ENCODE assay signal across 8 cellular contexts in genomic region chr13:27379694-27380596, GRCh38. TPM values are rescaled to one million over a fixed set of nuclear protein-coding genes. Genes with fewer than 3 reads are reported as not detected.
A peak's percentile ranks its signal among the peaks of the same experiment; 100 is the strongest.
DNase-seq lines count a peak whose midpoint lies in the region; ATAC-seq, FAIRE-seq and TF ChIP-seq lines count a peak whose summit lies in the region.

No MANE protein-coding gene starts in this region.

- H3K9me3 Mint-ChIP-seq in activated CD8-positive, alpha-beta memory T cell treated with anti-CD3 and anti-CD28 coated beads, Interleukin-2, amount 10 ng/mL, durations not matched to agents 7 days and 5 days (ENCODE audit: low read depth) = no peaks in the 10 kb centered on the region

- peak; percentile 21 to 60 (median 37) for TF ChIP-seq CTCF in upper lobe of left lung (IDR thresholded peaks at IDR 0.05)

- CTCF ChIA-PET in activated CD8-positive, alpha-beta memory T cell treated with anti-CD3 and anti-CD28 coated beads, Interleukin-2, amount 10 ng/mL, durations not matched to agents 7 days and 5 days (lab: Charles Lee) = interaction anchor here (0.9 to 2.7 kb wide), 9 partner anchors 10 to 447 kb away, joined by 3 to 15 read pairs (median 4); no protein-coding TSS in a partner anchor

- H2BK120ac ChIP-seq in neuronal stem cell (ENCODE audit: low read depth, low read length) = no peak overlapping the region

- no peak overlapping the region for H3K23ac ChIP-seq in neuronal stem cell (ENCODE audit: low read depth, low read length, poor library complexity)

- no peak overlapping the region for H3K14ac ChIP-seq in neuronal stem cell (ENCODE audit: low read length)

- peak; percentile 59 for DNase-seq in AG08396 (ENCODE audit: low spot score)
- DNase-seq in GM19239 (ENCODE audit: insufficient read length, low spot score) = peak; percentile 34
- DNase-seq in NCI-H526 treated with DMSO at 0.1 percent for 48 hours (lab: John Stamatoyannopoulos, UW) = peak; percentile 70
- DNase-seq in activated CD8-positive, alpha-beta memory T cell treated with anti-CD3 and anti-CD28 coated beads, Interleukin-2, amount 10 ng/mL, durations not matched to agents 7 days and 5 days = peak; percentile 72
- peak; percentile 69 for DNase-seq in neuronal stem cell (ENCODE audit: low spot score)
- peak; percentile 36 to 44 for DNase-seq in upper lobe of left lung

- no peak overlapping the region for H3K4me3 Mint-ChIP-seq in activated CD8-positive, alpha-beta memory T cell treated with anti-CD3 and anti-CD28 coated beads, Interleukin-2, amount 10 ng/mL, durations not matched to agents 7 days and 5 days

- peaks cover 8% of the 10 kb centered on the region in 2 donors for H3K4me1 ChIP-seq in neuronal stem cell (ENCODE audit: control insufficient read depth in 2 of 2, insufficient read depth in 1 of 2, low read depth in 1 of 2, low read length in 2 of 2)
- H3K4me1 ChIP-seq in upper lobe of left lung = peaks cover 0 to 1% (median 0%) of the 10 kb centered on the region in 4 donors

- H3K27me3 ChIP-seq in neuronal stem cell (ENCODE audit: control insufficient read depth in 3 of 3, insufficient read depth in 3 of 3, low read depth in 1 of 3, low read length in 3 of 3) (peaks cover 0 to 6% (median 0%) of the 10 kb centered on the region in 3 experiments), upper lobe of left lung (no peaks in the 10 kb centered on the region)

- no peak overlapping the region for H4K91ac ChIP-seq in neuronal stem cell (ENCODE audit: low read depth, low read length, poor library complexity)

- no peak for FAIRE-seq in GM19239 (lab: Jason Lieb, UNC)

- H3K27ac ChIP-seq in neuronal stem cell (replicated peaks; ENCODE audit: low read length) (no peak overlapping the region), upper lobe of left lung (no peak overlapping the region)

- H3K9me3 ChIP-seq in neuronal stem cell (replicated peaks in 1 of 2; ENCODE audit: control insufficient read depth in 2 of 2, insufficient read depth in 1 of 2, low read depth in 1 of 2, low read length in 2 of 2) (no peaks in the 10 kb centered on the region), upper lobe of left lung (no peaks in the 10 kb centered on the region)

- H4K8ac ChIP-seq in neuronal stem cell (ENCODE audit: low read depth, low read length) = no peak overlapping the region

- no peak overlapping the region for H3K4me2 ChIP-seq in neuronal stem cell (ENCODE audit: insufficient read depth, low read length, poor library complexity, severe bottlenecking)

- no peaks in the 10 kb centered on the region for H3K36me3 Mint-ChIP-seq in activated CD8-positive, alpha-beta memory T cell treated with anti-CD3 and anti-CD28 coated beads, Interleukin-2, amount 10 ng/mL, durations not matched to agents 7 days and 5 days

- ATAC-seq in activated CD8-positive, alpha-beta memory T cell treated with anti-CD3 and anti-CD28 coated beads, Interleukin-2, amount 10 ng/mL, durations not matched to agents 7 days and 5 days = peak; percentile 65
- ATAC-seq in esophagus mucosa = peak; percentile 67
- ATAC-seq in upper lobe of left lung (ENCODE audit: low FRiP score in 2 of 2) = peak; percentile 19 to 45
- no peak for ATAC-seq in GM19324 (IDR thresholded peaks at IDR 0.05; ENCODE audit: low FRiP score, unreplicated experiment)

- H2BK5ac ChIP-seq in neuronal stem cell (ENCODE audit: low read length) = no peak overlapping the region

- TF ChIP-seq POLR2A in upper lobe of left lung (IDR thresholded peaks at IDR 0.05) = no peak

- H3K9ac ChIP-seq in neuronal stem cell (ENCODE audit: low read depth, low read length, poor library complexity) = no peak overlapping the region

- H3K27ac Mint-ChIP-seq in activated CD8-positive, alpha-beta memory T cell treated with anti-CD3 and anti-CD28 coated beads, Interleukin-2, amount 10 ng/mL, durations not matched to agents 7 days and 5 days = no peak overlapping the region

- no peak for TF ChIP-seq EP300 in upper lobe of left lung (IDR thresholded peaks at IDR 0.05)

- H3K79me1 ChIP-seq in neuronal stem cell (ENCODE audit: low read depth, low read length) = no peaks in the 10 kb centered on the region

- H3K27me3 Mint-ChIP-seq in activated CD8-positive, alpha-beta memory T cell treated with anti-CD3 and anti-CD28 coated beads, Interleukin-2, amount 10 ng/mL, durations not matched to agents 7 days and 5 days = peaks cover 12% of the 10 kb centered on the region

- H2BK15ac ChIP-seq in neuronal stem cell (ENCODE audit: low read length) = no peak overlapping the region

- peaks cover 1% of the 10 kb centered on the region for H3K4me1 Mint-ChIP-seq in activated CD8-positive, alpha-beta memory T cell treated with anti-CD3 and anti-CD28 coated beads, Interleukin-2, amount 10 ng/mL, durations not matched to agents 7 days and 5 days

- H2AFZ ChIP-seq in neuronal stem cell (ENCODE audit: low read length) = peak overlapping the region; percentile 63

- H2AK5ac ChIP-seq in neuronal stem cell (ENCODE audit: low read depth, low read length) = no peak overlapping the region

- no peak overlapping the region for H3K4ac ChIP-seq in neuronal stem cell (ENCODE audit: low read length)

- H3K4me3 ChIP-seq in neuronal stem cell (ENCODE audit: low read length in 2 of 2) = no peak overlapping the region
- H3K4me3 ChIP-seq in upper lobe of left lung = no peak overlapping the region

- H3K18ac ChIP-seq in neuronal stem cell (ENCODE audit: low read length) = no peak overlapping the region

- no CpG with 5 or more reads among the region's 13 CpGs for WGBS in neuronal stem cell (ENCODE audit: extremely low coverage in 2 of 2, insufficient read length in 2 of 2, insufficient replicate concordance in 1 of 2), 2 donors
- WGBS in upper lobe of left lung, 2 donors = 33 to 35% methylated on average over 13 of the region's 13 CpGs

- H2BK12ac ChIP-seq in neuronal stem cell (ENCODE audit: low read length) = no peak overlapping the region

- H3K36me3 ChIP-seq in neuronal stem cell (replicated peaks in 1 of 2; ENCODE audit: control insufficient read depth in 2 of 2, insufficient read depth in 2 of 2, low read length in 2 of 2) (no peaks in the 10 kb centered on the region), upper lobe of left lung (no peaks in the 10 kb centered on the region)

RNA-seq across cellular contexts. Expression of gene GTF3A, which starts 44.5 kb away (rescaled TPM):
- total RNA-seq in activated CD8-positive, alpha-beta memory T cell treated with anti-CD3 and anti-CD28 coated beads, Interleukin-2, amount 10 ng/mL, durations not matched to agents 7 days and 5 days = 100 to 1,000 TPM; 189 to 225 TPM
- total RNA-seq in esophagus mucosa = 71.1 TPM
- polyA plus RNA-seq in neuronal stem cell (2013, experiment 1 of 2) = 99.1 TPM
- 101 TPM for polyA plus RNA-seq in neuronal stem cell (2013, experiment 2 of 2)
- total RNA-seq in upper lobe of left lung = 100 to 1,000 TPM in 3 of 6 donors, 10 to 100 TPM in 3; 29.3 to 104 (median 85.6) TPM
